8 cellular contexts compared by ENCODE assay signal in genomic region chr20:31723282-31724078, GRCh38. TPM values are rescaled to one million over a fixed set of nuclear protein-coding genes. Genes with fewer than 3 reads are reported as not detected.
DNase-seq lines count a peak whose midpoint lies in the region; ATAC-seq and TF ChIP-seq lines count a peak whose summit lies in the region.

No MANE protein-coding gene starts in this region.

- H3K4me1 ChIP-seq in HCT116 (ENCODE audit: control insufficient read depth in 1 of 2, insufficient read depth in 2 of 2, low read length in 2 of 2) (peaks cover 43 to 73% of the 10 kb centered on the region in 2 experiments), MM.1S (ENCODE audit: low read length) (no peaks in the 10 kb centered on the region)

- RAD21 ChIA-PET in HCT116 (lab: Charles Lee; ENCODE audit: low non-redundant PET in 1 of 2, low total read pairs in 2 of 2, uncharacterized antibody in 2 of 2, unreplicated experiment in 2 of 2): interaction anchor here (0.5 to 2.0 kb wide), 14 partner anchors 15 to 173 kb away, joined by 3 to 24 read pairs (median 4); no protein-coding TSS in a partner anchor

- no peak for TF ChIP-seq RAD21 in HCT116 (IDR thresholded peaks at IDR 0.05; ENCODE audit: low read depth)

- TF ChIP-seq POLR2A in HCT116 (IDR thresholded peaks at IDR 0.05; ENCODE audit: borderline replicate concordance, extremely low read depth, insufficient read depth, insufficient read length): peak; percentile 67

- H3K9ac ChIP-seq in HCT116 (ENCODE audit: low read length) (peak overlapping the region; percentile 96), MM.1S (ENCODE audit: low read length) (peak overlapping the region; percentile 93)

- peak; percentile 84 for ATAC-seq in HCT116

- TF ChIP-seq CTCF in HCT116 (IDR thresholded peaks at IDR 0.05 in 2 of 3, conservative IDR thresholded peaks at IDR 0.05 in 1 of 3; ENCODE audit: borderline replicate concordance in 1 of 3, insufficient read depth in 1 of 3, low read depth in 2 of 3, low read length in 2 of 3): peak in 2 of 3 experiments; percentile 89 to 91; a peak in 4 of 6 replicates
- TF ChIP-seq CTCF in MM.1S (IDR thresholded peaks at IDR 0.05; ENCODE audit: low read length): peak; percentile 93

- H3K27ac ChIP-seq in HCT116 (ENCODE audit: low read depth, low read length) (peak overlapping the region; percentile 98), MM.1S (ENCODE audit: low read length) (peak overlapping the region; percentile 99)

- H3F3A ChIP-seq in MM.1S (ENCODE audit: insufficient read depth, low read length): peaks cover 48% of the 10 kb centered on the region

- BruUV-seq in HCT116 (replicated peaks; lab: Mats Ljungman, UMichigan): no TSS peak

- H3K36me3 ChIP-seq in HCT116 (ENCODE audit: control insufficient read depth in 1 of 2, insufficient read depth in 2 of 2, low read length in 2 of 2): peaks cover 0 to 33% of the 10 kb centered on the region in 2 experiments; a peak in 3 of 4 replicates
- H3K36me3 ChIP-seq in MM.1S (replicated peaks; ENCODE audit: insufficient read depth, low read length): peaks cover 8% of the 10 kb centered on the region; the same call in 1 of the 2 replicates

- H3K79me2 ChIP-seq in HCT116 (ENCODE audit: insufficient read depth, low read length) (peaks cover 48% of the 10 kb centered on the region), MM.1S (ENCODE audit: low read length) (peaks cover 49% of the 10 kb centered on the region)

- H3K4me2 ChIP-seq in HCT116 (ENCODE audit: low read length) (peak overlapping the region; percentile 94), MM.1S (ENCODE audit: low read depth, low read length) (peak overlapping the region; percentile 80)

- CTCF ChIA-PET in HCT116 (lab: Charles Lee): interaction anchor here (0.6 to 3.6 kb wide), 34 partner anchors 8 to 263 kb away, joined by 3 to 127 read pairs (median 5); partner anchors contain the start of gene TPX2

- H2AFZ ChIP-seq in HCT116 (ENCODE audit: low read depth, low read length, poor library complexity, severe bottlenecking) (no peak overlapping the region), MM.1S (ENCODE audit: low read length) (peak overlapping the region; percentile 87)

- intact Hi-C loops in HCT116 (cut with micrococcal nuclease): loop anchor here (1.0 to 5.0 kb wide), 4 partner anchors 27 to 161 kb away; no protein-coding TSS in a partner anchor

- DNase-seq in GM04504 (ENCODE audit: low read depth) (peak; percentile 95), HCT116 (ENCODE audit: low read depth, low spot score) (peak; percentile 95), MM.1S (peak; percentile 99), SIG-M5 (lab: John Stamatoyannopoulos, UW) (peak; percentile 63), foreskin melanocyte (peak; percentile 95), non-pigmented ciliary epithelial cell (ENCODE audit: low read depth) (peak; percentile 88), superior temporal gyrus (ENCODE audit: extremely low spot score) (peak; percentile 98)
- DNase-seq in activated naive CD4-positive, alpha-beta T cell (lab: John Stamatoyannopoulos, UW): peak; percentile 90 to 97 (median 94)

- H3K27me3 ChIP-seq in HCT116 (ENCODE audit: insufficient read depth, low read length) (no peaks in the 10 kb centered on the region), MM.1S (replicated peaks; ENCODE audit: insufficient read depth, low read length) (no peaks in the 10 kb centered on the region)

- H3K9me3 ChIP-seq in HCT116 (ENCODE audit: control insufficient read depth in 1 of 2, insufficient read depth in 1 of 2, low read depth in 1 of 2, low read length in 2 of 2) (no peaks in the 10 kb centered on the region), MM.1S (replicated peaks; ENCODE audit: insufficient read depth, low read length) (no peaks in the 10 kb centered on the region)

- no peaks in the 10 kb centered on the region for H4K20me1 ChIP-seq in HCT116 (ENCODE audit: insufficient read depth)
- no peaks in the 10 kb centered on the region for H4K20me1 ChIP-seq in MM.1S (ENCODE audit: insufficient read depth, low read length)

- POLR2A ChIA-PET in HCT116 (lab: Charles Lee): interaction anchor here (0.7 to 4.3 kb wide), 25 partner anchors 11 to 163 kb away, joined by 3 to 33 read pairs (median 4); partner anchors contain the start of genes ID1 and TPX2

- peak overlapping the region; percentile 82 to 87 for H3K4me3 ChIP-seq in HCT116 (replicated peaks in 1 of 2; ENCODE audit: low read depth in 1 of 2, low read length in 2 of 2)
- H3K4me3 ChIP-seq in MM.1S (ENCODE audit: low read length): peak overlapping the region; percentile 94

- H3K9me2 ChIP-seq in HCT116 (ENCODE audit: insufficient read depth) (no peaks in the 10 kb centered on the region), MM.1S (replicated peaks; ENCODE audit: insufficient read depth, low read length) (no peaks in the 10 kb centered on the region)

TF ChIP-seq in HCT116, 20 proteins besides CTCF, POLR2A, EP300 and RAD21:
- TF ChIP-seq ZFX (IDR thresholded peaks at IDR 0.05) (peak; percentile 99), CBX3 (IDR thresholded peaks at IDR 0.05; ENCODE audit: low read depth) (no peak), JUND (IDR thresholded peaks at IDR 0.05) (no peak), ZNF274 (IDR thresholded peaks at IDR 0.05; ENCODE audit: low read depth, low read length) (no peak), EZH2 (IDR thresholded peaks at IDR 0.05) (no peak), ELF1 (IDR thresholded peaks at IDR 0.05; ENCODE audit: borderline replicate concordance, low read depth) (no peak), YY1 (IDR thresholded peaks at IDR 0.05; ENCODE audit: extremely low read depth, insufficient replicate concordance, low read depth, low read length) (peak; percentile 42), POLR2AphosphoS5 (IDR thresholded peaks at IDR 0.05; ENCODE audit: low read depth, low read length) (peak; percentile 79)

RNA-seq across cellular contexts. Expression of gene BCL2L1, which starts 0.8 kb away (rescaled TPM):
- total RNA-seq in HCT116 (2021; ENCODE audit: unreplicated experiment): 226 TPM
- polyA plus RNA-seq in HCT116 (2012): 186 and 209 TPM in 2 replicates

RNA-seq across cellular contexts. Expression of gene TPX2, which starts 15.6 kb away (rescaled TPM):
- total RNA-seq in HCT116 (2021; ENCODE audit: unreplicated experiment): 163 TPM
- 94.9 and 129 TPM in 2 replicates for polyA plus RNA-seq in HCT116 (2012)

Comparison
In these comparisons a context has a peak if more than half of its experiments do, and no peak if none do; other contexts are left out.
1. Peak in every context shown above with its lines: DNase-seq, ATAC-seq, H3K4me3 ChIP-seq and H3K27ac ChIP-seq.